Comparison of ENCODE assay signal across 2 cellular contexts in the genomic region with DNA sequence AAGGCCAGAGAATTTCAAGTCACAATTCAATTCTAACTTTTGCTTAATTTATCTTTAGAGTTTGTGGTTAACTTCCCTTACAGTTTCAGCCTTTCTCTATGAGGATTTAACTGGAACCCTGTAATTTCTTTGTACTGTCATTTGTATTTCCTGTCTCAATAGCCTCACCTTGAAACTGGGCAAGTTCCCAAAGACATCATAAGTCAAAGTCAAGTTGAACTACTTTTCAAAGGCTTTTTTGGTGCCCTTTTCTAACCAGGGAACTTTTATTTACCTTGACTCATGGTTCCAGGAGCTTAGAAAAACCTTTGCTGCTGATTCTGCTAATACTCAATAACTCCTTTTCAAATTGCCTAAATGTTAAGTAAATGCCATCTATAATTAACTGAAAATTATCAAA.
TF ChIP-seq lines count a peak whose summit lies in the region.

No MANE protein-coding gene starts in this region.

TF ChIP-seq in IMR-90, 13 proteins besides CTCF, POLR2A, EP300 and RAD21:
- TF ChIP-seq, protein P1, sequence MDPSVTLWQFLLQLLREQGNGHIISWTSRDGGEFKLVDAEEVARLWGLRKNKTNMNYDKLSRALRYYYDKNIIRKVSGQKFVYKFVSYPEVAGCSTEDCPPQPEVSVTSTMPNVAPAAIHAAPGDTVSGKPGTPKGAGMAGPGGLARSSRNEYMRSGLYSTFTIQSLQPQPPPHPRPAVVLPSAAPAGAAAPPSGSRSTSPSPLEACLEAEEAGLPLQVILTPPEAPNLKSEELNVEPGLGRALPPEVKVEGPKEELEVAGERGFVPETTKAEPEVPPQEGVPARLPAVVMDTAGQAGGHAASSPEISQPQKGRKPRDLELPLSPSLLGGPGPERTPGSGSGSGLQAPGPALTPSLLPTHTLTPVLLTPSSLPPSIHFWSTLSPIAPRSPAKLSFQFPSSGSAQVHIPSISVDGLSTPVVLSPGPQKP (IDR thresholded peaks at IDR 0.05; ENCODE audit: borderline replicate concordance, low read depth, low read length), result no peak
- TF ChIP-seq MXI1 (IDR thresholded peaks at IDR 0.05; ENCODE audit: borderline replicate concordance, low read depth, low read length), result no peak
- no peak for TF ChIP-seq MAZ (IDR thresholded peaks at IDR 0.05; ENCODE audit: borderline replicate concordance, low read depth, low read length)
- TF ChIP-seq CHD1 (IDR thresholded peaks at IDR 0.05; ENCODE audit: low read depth, low read length), result no peak
- TF ChIP-seq MAFK (IDR thresholded peaks at IDR 0.05; ENCODE audit: low read depth, low read length), result no peak
- no peak for TF ChIP-seq RCOR1 (IDR thresholded peaks at IDR 0.05; ENCODE audit: insufficient replicate concordance, low read length)
- TF ChIP-seq NFE2L2 (IDR thresholded peaks at IDR 0.05; ENCODE audit: low read depth, low read length), result no peak
- TF ChIP-seq RFX5 (IDR thresholded peaks at IDR 0.05; ENCODE audit: low read depth, low read length), result no peak
- no peak for TF ChIP-seq SMC3 (IDR thresholded peaks at IDR 0.05; ENCODE audit: low read depth, low read length)
- TF ChIP-seq, protein P2, sequence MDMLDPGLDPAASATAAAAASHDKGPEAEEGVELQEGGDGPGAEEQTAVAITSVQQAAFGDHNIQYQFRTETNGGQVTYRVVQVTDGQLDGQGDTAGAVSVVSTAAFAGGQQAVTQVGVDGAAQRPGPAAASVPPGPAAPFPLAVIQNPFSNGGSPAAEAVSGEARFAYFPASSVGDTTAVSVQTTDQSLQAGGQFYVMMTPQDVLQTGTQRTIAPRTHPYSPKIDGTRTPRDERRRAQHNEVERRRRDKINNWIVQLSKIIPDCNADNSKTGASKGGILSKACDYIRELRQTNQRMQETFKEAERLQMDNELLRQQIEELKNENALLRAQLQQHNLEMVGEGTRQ (IDR thresholded peaks at IDR 0.05; ENCODE audit: low read depth, low read length), result no peak
- TF ChIP-seq FOS (IDR thresholded peaks at IDR 0.05; ENCODE audit: low read depth, low read length), result no peak

TF ChIP-seq in liver, 16 proteins besides CTCF, POLR2A, EP300 and RAD21:
- TF ChIP-seq, protein P3, sequence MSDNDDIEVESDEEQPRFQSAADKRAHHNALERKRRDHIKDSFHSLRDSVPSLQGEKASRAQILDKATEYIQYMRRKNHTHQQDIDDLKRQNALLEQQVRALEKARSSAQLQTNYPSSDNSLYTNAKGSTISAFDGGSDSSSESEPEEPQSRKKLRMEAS (IDR thresholded peaks at IDR 0.05), result no peak
- TF ChIP-seq HNF4A (conservative IDR thresholded peaks at IDR 0.05), result peak; percentile 47 to 51
- peak; percentile 46 to 72 for TF ChIP-seq JUND (IDR thresholded peaks at IDR 0.05)
- TF ChIP-seq HNF4G (IDR thresholded peaks at IDR 0.05), result no peak
- no peak for TF ChIP-seq NR2F2 (IDR thresholded peaks at IDR 0.05)
- no peak for TF ChIP-seq EGR1 (IDR thresholded peaks at IDR 0.05; ENCODE audit: low read depth in 2 of 2)
- TF ChIP-seq, protein P4, sequence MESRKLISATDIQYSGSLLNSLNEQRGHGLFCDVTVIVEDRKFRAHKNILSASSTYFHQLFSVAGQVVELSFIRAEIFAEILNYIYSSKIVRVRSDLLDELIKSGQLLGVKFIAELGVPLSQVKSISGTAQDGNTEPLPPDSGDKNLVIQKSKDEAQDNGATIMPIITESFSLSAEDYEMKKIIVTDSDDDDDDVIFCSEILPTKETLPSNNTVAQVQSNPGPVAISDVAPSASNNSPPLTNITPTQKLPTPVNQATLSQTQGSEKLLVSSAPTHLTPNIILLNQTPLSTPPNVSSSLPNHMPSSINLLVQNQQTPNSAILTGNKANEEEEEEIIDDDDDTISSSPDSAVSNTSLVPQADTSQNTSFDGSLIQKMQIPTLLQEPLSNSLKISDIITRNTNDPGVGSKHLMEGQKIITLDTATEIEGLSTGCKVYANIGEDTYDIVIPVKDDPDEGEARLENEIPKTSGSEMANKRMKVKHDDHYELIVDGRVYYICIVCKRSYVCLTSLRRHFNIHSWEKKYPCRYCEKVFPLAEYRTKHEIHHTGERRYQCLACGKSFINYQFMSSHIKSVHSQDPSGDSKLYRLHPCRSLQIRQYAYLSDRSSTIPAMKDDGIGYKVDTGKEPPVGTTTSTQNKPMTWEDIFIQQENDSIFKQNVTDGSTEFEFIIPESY (IDR thresholded peaks at IDR 0.05), result no peak
- TF ChIP-seq GABPA (IDR thresholded peaks at IDR 0.05 in 1 of 2, conservative IDR thresholded peaks at IDR 0.05 in 1 of 2), result no peak
- peak; percentile 17 for TF ChIP-seq YY1 (IDR thresholded peaks at IDR 0.05)
- no peak for TF ChIP-seq TAF1 (conservative IDR thresholded peaks at IDR 0.05)
- peak; percentile 16 to 29 for TF ChIP-seq RXRA (IDR thresholded peaks at IDR 0.05)
- peak; percentile 16 for TF ChIP-seq SP1 (IDR thresholded peaks at IDR 0.05)
